8 cellular contexts compared by ENCODE assay signal in genomic region chr2:38960609-38961320, GRCh38.
A peak's percentile ranks its signal among the peaks of the same experiment; 100 is the strongest.
DNase-seq lines count a peak whose midpoint lies in the region; ATAC-seq lines count a peak whose summit lies in the region.

No MANE protein-coding gene starts in this region.

- no peaks in the 10 kb centered on the region for H3K36me3 Mint-ChIP-seq in activated CD4-positive, alpha-beta T cell treated with anti-CD3 and anti-CD28 coated beads for 36 hours (ENCODE audit: low read depth)
- H3K36me3 Mint-ChIP-seq in activated CD8-positive, alpha-beta T cell treated with anti-CD3 and anti-CD28 coated beads, Interleukin-2, amount 10 ng/mL, durations not matched to agents 7 days and 5 days (ENCODE audit: low read depth): no peaks in the 10 kb centered on the region
- no peaks in the 10 kb centered on the region for H3K36me3 Mint-ChIP-seq in stimulated activated naive B cell treated with anti-CD40 and anti-IgM and Interleukin-4, amounts not matched to agents 10 μg/mL and 1 μg/mL and 100 μg/mL, for 72 hours

- CTCF ChIA-PET in activated CD4-positive, alpha-beta T cell treated with anti-CD3 and anti-CD28 coated beads for 36 hours (lab: Charles Lee): interaction anchor here (0.6 to 5.2 kb wide), 6 partner anchors 12 to 357 kb away, joined by 3 to 27 read pairs (median 3); partner anchors contain the start of genes DHX57 and MORN2
- CTCF ChIA-PET in activated CD8-positive, alpha-beta T cell treated with anti-CD3 and anti-CD28 coated beads, Interleukin-2, amount 10 ng/mL, durations not matched to agents 7 days and 5 days (lab: Charles Lee): interaction anchor here (3.5 kb wide), 1 partner anchor 14 kb away, joined by 20 read pairs; no protein-coding TSS in a partner anchor

- H3K4me3 Mint-ChIP-seq in activated CD4-positive, alpha-beta T cell treated with anti-CD3 and anti-CD28 coated beads for 36 hours: no peak overlapping the region
- no peak overlapping the region for H3K4me3 Mint-ChIP-seq in activated CD8-positive, alpha-beta T cell treated with anti-CD3 and anti-CD28 coated beads, Interleukin-2, amount 10 ng/mL, durations not matched to agents 7 days and 5 days
- H3K4me3 Mint-ChIP-seq in stimulated activated naive B cell treated with anti-CD40 and anti-IgM and Interleukin-4, amounts not matched to agents 10 μg/mL and 1 μg/mL and 100 μg/mL, for 72 hours: peak overlapping the region; percentile 52 to 82

- H3K9me3 ChIP-seq in iPS-15b (ENCODE audit: control insufficient read depth, insufficient read depth, low read length): no peaks in the 10 kb centered on the region

- peaks cover 2% of the 10 kb centered on the region for H3K4me1 Mint-ChIP-seq in activated CD4-positive, alpha-beta T cell treated with anti-CD3 and anti-CD28 coated beads for 36 hours
- H3K4me1 Mint-ChIP-seq in activated CD8-positive, alpha-beta T cell treated with anti-CD3 and anti-CD28 coated beads, Interleukin-2, amount 10 ng/mL, durations not matched to agents 7 days and 5 days (ENCODE audit: low read depth): peaks cover 3% of the 10 kb centered on the region
- H3K4me1 Mint-ChIP-seq in stimulated activated naive B cell treated with anti-CD40 and anti-IgM and Interleukin-4, amounts not matched to agents 10 μg/mL and 1 μg/mL and 100 μg/mL, for 72 hours: peaks cover 0 to 9% of the 10 kb centered on the region in 2 donors

- DNase-seq in activated CD4-positive, alpha-beta T cell treated with anti-CD3 and anti-CD28 coated beads for 36 hours: no peak
- DNase-seq in activated CD4-positive, alpha-beta T cell treated with anti-CD3 and anti-CD28 coated beads for 1 hour: no peak
- peak; percentile 17 for DNase-seq in activated CD8-positive, alpha-beta T cell treated with anti-CD3 and anti-CD28 coated beads, Interleukin-2, amount 10 ng/mL, durations not matched to agents 7 days and 5 days
- DNase-seq in stimulated activated naive B cell treated with anti-CD40 and anti-IgM and Interleukin-4, amounts not matched to agents 10 μg/mL and 1 μg/mL and 100 μg/mL, for 72 hours: no peak
- no peak for DNase-seq in stimulated activated CD4-positive, alpha-beta T cell treated with anti-CD3 and anti-CD28 coated beads, Interleukin-15, amount 100 ng/mL, for 24 hours
- no peak for DNase-seq in NCI-H748 treated with DMSO at 0.1 percent for 48 hours (lab: John Stamatoyannopoulos, UW)
- no peak for DNase-seq in GF-D8 (lab: John Stamatoyannopoulos, UW)

- H3K9me3 Mint-ChIP-seq in activated CD4-positive, alpha-beta T cell treated with anti-CD3 and anti-CD28 coated beads for 36 hours (ENCODE audit: low read depth): no peaks in the 10 kb centered on the region
- no peaks in the 10 kb centered on the region for H3K9me3 Mint-ChIP-seq in activated CD8-positive, alpha-beta T cell treated with anti-CD3 and anti-CD28 coated beads, Interleukin-2, amount 10 ng/mL, durations not matched to agents 7 days and 5 days (ENCODE audit: insufficient read depth)
- H3K9me3 Mint-ChIP-seq in stimulated activated naive B cell treated with anti-CD40 and anti-IgM and Interleukin-4, amounts not matched to agents 10 μg/mL and 1 μg/mL and 100 μg/mL, for 72 hours: no peaks in the 10 kb centered on the region

- no peak overlapping the region for H3K9ac ChIP-seq in iPS-15b (ENCODE audit: low read depth, low read length)

- peaks cover 33% of the 10 kb centered on the region for H3K27me3 ChIP-seq in iPS-15b (ENCODE audit: control insufficient read depth, insufficient read depth, low read length)

- peaks cover 18% of the 10 kb centered on the region for H3K27me3 Mint-ChIP-seq in activated CD4-positive, alpha-beta T cell treated with anti-CD3 and anti-CD28 coated beads for 36 hours
- peaks cover 38% of the 10 kb centered on the region for H3K27me3 Mint-ChIP-seq in activated CD8-positive, alpha-beta T cell treated with anti-CD3 and anti-CD28 coated beads, Interleukin-2, amount 10 ng/mL, durations not matched to agents 7 days and 5 days (ENCODE audit: low read depth)
- H3K27me3 Mint-ChIP-seq in stimulated activated naive B cell treated with anti-CD40 and anti-IgM and Interleukin-4, amounts not matched to agents 10 μg/mL and 1 μg/mL and 100 μg/mL, for 72 hours: peaks cover 33% of the 10 kb centered on the region in 2 donors

- no peak overlapping the region for H3K27ac Mint-ChIP-seq in activated CD4-positive, alpha-beta T cell treated with anti-CD3 and anti-CD28 coated beads for 36 hours
- no peak overlapping the region for H3K27ac Mint-ChIP-seq in activated CD8-positive, alpha-beta T cell treated with anti-CD3 and anti-CD28 coated beads, Interleukin-2, amount 10 ng/mL, durations not matched to agents 7 days and 5 days
- H3K27ac Mint-ChIP-seq in stimulated activated naive B cell treated with anti-CD40 and anti-IgM and Interleukin-4, amounts not matched to agents 10 μg/mL and 1 μg/mL and 100 μg/mL, for 72 hours: no peak overlapping the region

- intact Hi-C loops in activated CD4-positive, alpha-beta T cell treated with anti-CD3 and anti-CD28 coated beads for 36 hours (cut with DNase I, micrococcal nuclease): loop anchor here in 1 of 2 experiments (5.0 kb wide), 1 partner anchor 267 kb away; no protein-coding TSS in a partner anchor

- no peaks in the 10 kb centered on the region for H3K4me1 ChIP-seq in iPS-15b (ENCODE audit: control insufficient read depth, insufficient read depth, low read length)

- H3K36me3 ChIP-seq in iPS-15b (ENCODE audit: control insufficient read depth, insufficient read depth, low read length): no peaks in the 10 kb centered on the region

- peak overlapping the region; percentile 43 for H3K4me3 ChIP-seq in iPS-15b (ENCODE audit: low read depth, low read length)

- POLR2A ChIA-PET in activated CD4-positive, alpha-beta T cell treated with anti-CD3 and anti-CD28 coated beads for 36 hours (lab: Charles Lee): no interaction called here
- POLR2A ChIA-PET in activated CD8-positive, alpha-beta T cell treated with anti-CD3 and anti-CD28 coated beads, Interleukin-2, amount 10 ng/mL, durations not matched to agents 7 days and 5 days (lab: Charles Lee): no interaction called here

- ATAC-seq in activated CD4-positive, alpha-beta T cell treated with anti-CD3 and anti-CD28 coated beads for 36 hours: peak; percentile 20
- ATAC-seq in activated CD8-positive, alpha-beta T cell treated with anti-CD3 and anti-CD28 coated beads, Interleukin-2, amount 10 ng/mL, durations not matched to agents 7 days and 5 days: peak; percentile 24
- ATAC-seq in stimulated activated naive B cell treated with anti-CD40 and anti-IgM and Interleukin-4, amounts not matched to agents 10 μg/mL and 1 μg/mL and 100 μg/mL, for 72 hours (replicated peaks): peak; percentile 11 to 19

Comparison
In these comparisons a context has a peak if more than half of its experiments do, and no peak if none do; other contexts are left out.
1. H3K4me3 Mint-ChIP-seq: peak in stimulated activated naive B cell treated with anti-CD40 and anti-IgM and Interleukin-4, amounts not matched to agents 10 μg/mL and 1 μg/mL and 100 μg/mL, for 72 hours (2 of 2); none in activated CD4-positive, alpha-beta T cell treated with anti-CD3 and anti-CD28 coated beads for 36 hours (single experiment) and activated CD8-positive, alpha-beta T cell treated with anti-CD3 and anti-CD28 coated beads, Interleukin-2, amount 10 ng/mL, durations not matched to agents 7 days and 5 days (single experiment).
2. Peak in every context shown above with its lines, with median percentiles within 50 percentile points of each other: ATAC-seq.